In genomic region chr3:107431298-107432012, GRCh38 we compare ENCODE assay signal across 2 cellular contexts.
TF ChIP-seq lines count a peak whose summit lies in the region.

No MANE protein-coding gene starts in this region.

TF ChIP-seq in IMR-90, 13 proteins besides CTCF, POLR2A, EP300 and RAD21 (continued from another document):
- TF ChIP-seq NFE2L2 (IDR thresholded peaks at IDR 0.05; ENCODE audit: low read depth, low read length) = no peak
- TF ChIP-seq CHD1 (IDR thresholded peaks at IDR 0.05; ENCODE audit: low read depth, low read length) = no peak
- peak; percentile 18; the same call in 1 of the 2 replicates for TF ChIP-seq MXI1 (IDR thresholded peaks at IDR 0.05; ENCODE audit: borderline replicate concordance, low read depth, low read length)

TF ChIP-seq in SK-N-SH, 30 proteins besides CTCF, POLR2A, EP300 and RAD21 (continued from another document):
- TF ChIP-seq ZBTB33 (IDR thresholded peaks at IDR 0.05; ENCODE audit: borderline replicate concordance, low read depth) (no peak), SMC3 (IDR thresholded peaks at IDR 0.05; ENCODE audit: low read depth, low read length) (no peak), SIN3A (IDR thresholded peaks at IDR 0.05; ENCODE audit: borderline replicate concordance, low read depth, low read length) (no peak), MEF2A (IDR thresholded peaks at IDR 0.05; ENCODE audit: borderline replicate concordance, low read depth) (no peak), EZH2phosphoT487 (IDR thresholded peaks at IDR 0.05; ENCODE audit: borderline replicate concordance, low read depth) (no peak), RCOR1 (IDR thresholded peaks at IDR 0.05; ENCODE audit: low read length) (peak; percentile 14; the same call in 1 of the 2 replicates), JUND (IDR thresholded peaks at IDR 0.05) (no peak), MAX (IDR thresholded peaks at IDR 0.05; ENCODE audit: low read depth) (peak; percentile 51), POLR2AphosphoS5 (IDR thresholded peaks at IDR 0.05; ENCODE audit: low read depth, low read length) (peak; percentile 82), GABPA (IDR thresholded peaks at IDR 0.05; ENCODE audit: low read depth) (peak; percentile 1; the same call in 1 of the 2 replicates), NFIC (IDR thresholded peaks at IDR 0.05; ENCODE audit: borderline replicate concordance) (no peak), FOXJ3 (CRISPR knock-in tag; IDR thresholded peaks at IDR 0.05) (no peak), TAF1 (IDR thresholded peaks at IDR 0.05; ENCODE audit: borderline replicate concordance, low read depth, low read length) (peak; percentile 72), ELF1 (IDR thresholded peaks at IDR 0.05) (peak; percentile 18; the same call in 1 of the 2 replicates), FOXM1 (IDR thresholded peaks at IDR 0.05; ENCODE audit: low read depth) (no peak), RFX5 (IDR thresholded peaks at IDR 0.05; ENCODE audit: low read length) (no peak), REST (IDR thresholded peaks at IDR 0.05; ENCODE audit: low read depth, low read length) (peak; percentile 31), NRF1 (IDR thresholded peaks at IDR 0.05; ENCODE audit: low read depth, low read length) (no peak), YY1 (IDR thresholded peaks at IDR 0.05; ENCODE audit: low read depth) (peak; percentile 81), TCF12 (IDR thresholded peaks at IDR 0.05) (no peak), MXI1 (IDR thresholded peaks at IDR 0.05; ENCODE audit: low read depth, low read length) (peak; percentile 68), PBX3 (IDR thresholded peaks at IDR 0.05) (no peak), USF2 (IDR thresholded peaks at IDR 0.05; ENCODE audit: borderline replicate concordance, low read depth, low read length) (no peak), RXRA (IDR thresholded peaks at IDR 0.05; ENCODE audit: borderline replicate concordance, low read depth) (no peak), TEAD4 (IDR thresholded peaks at IDR 0.05; ENCODE audit: borderline replicate concordance, insufficient read depth) (no peak), CHD2 (IDR thresholded peaks at IDR 0.05; ENCODE audit: low read length, partially characterized antibody) (peak; percentile 37), IRF3 (IDR thresholded peaks at IDR 0.05; ENCODE audit: low read depth, low read length) (no peak), USF1 (IDR thresholded peaks at IDR 0.05; ENCODE audit: borderline replicate concordance, low read depth) (0 out of 2 replicates have a peak, but pooled peaks have one; percentile 7), FOSL2 (IDR thresholded peaks at IDR 0.05; ENCODE audit: borderline replicate concordance, low read depth) (no peak)
